11 cellular contexts compared by ENCODE assay signal in genomic region chr17:77571141-77571540, GRCh38.
DNase-seq lines count a peak whose midpoint lies in the region; ATAC-seq and TF ChIP-seq lines count a peak whose summit lies in the region.
"Had no signal": no experiment of that assay in that cellular context is flagged by ENCODE, and none has a peak within 500 bp of the region (broad histone marks: within the 10 kb centered on the region; RNA-seq: fewer than 3 reads in every experiment).

No MANE protein-coding gene starts in this region.

- H3K27ac Mint-ChIP-seq in activated CD4-positive, alpha-beta T cell treated with anti-CD3 and anti-CD28 coated beads for 36 hours: no peak overlapping the region
- H3K27ac Mint-ChIP-seq in brain: peak overlapping the region; percentile 32 to 96 (median 88)

- H3K36me3 ChIP-seq in subcutaneous abdominal adipose tissue (ENCODE audit: control insufficient read depth in 5 of 5, insufficient read depth in 5 of 5, low read length in 5 of 5): no peaks in the 10 kb centered on the region

- H3K27me3 Mint-ChIP-seq in activated CD4-positive, alpha-beta T cell treated with anti-CD3 and anti-CD28 coated beads for 36 hours: peaks cover 16% of the 10 kb centered on the region
- peaks cover 8% of the 10 kb centered on the region for H3K27me3 Mint-ChIP-seq in brain

- no peaks in the 10 kb centered on the region for H3K36me3 Mint-ChIP-seq in activated CD4-positive, alpha-beta T cell treated with anti-CD3 and anti-CD28 coated beads for 36 hours (ENCODE audit: low read depth)
- H3K36me3 Mint-ChIP-seq in brain: no peaks in the 10 kb centered on the region

- H3K9me3 ChIP-seq in subcutaneous abdominal adipose tissue (ENCODE audit: control insufficient read depth in 5 of 5, low read length in 5 of 5): no peaks in the 10 kb centered on the region
- H3K9me3 ChIP-seq: A549 had no signal

- H3K4me3 Mint-ChIP-seq in activated CD4-positive, alpha-beta T cell treated with anti-CD3 and anti-CD28 coated beads for 36 hours: peak overlapping the region; percentile 54
- H3K4me3 Mint-ChIP-seq in brain: peak overlapping the region; percentile 53 to 74 (median 73)

- DNase-seq in activated CD4-positive, alpha-beta T cell treated with anti-CD3 and anti-CD28 coated beads for 36 hours: no peak
- no peak for DNase-seq in activated CD4-positive, alpha-beta T cell treated with anti-CD3 and anti-CD28 coated beads for 1 hour
- DNase-seq in left kidney (ENCODE audit: low read depth, low spot score) (peak; percentile 32), AG08396 (ENCODE audit: low spot score) (no peak), ACHN (no peak)
- DNase-seq: NCI-H774; stimulated activated naive CD8-positive, alpha-beta T cell treated with anti-CD3 and anti-CD28 coated beads, Interleukin-15, amount 100 ng/mL, for 72 hours had no signal

- H3K4me1 Mint-ChIP-seq in activated CD4-positive, alpha-beta T cell treated with anti-CD3 and anti-CD28 coated beads for 36 hours: peaks cover 8% of the 10 kb centered on the region
- H3K4me1 Mint-ChIP-seq in brain: peaks cover 49% of the 10 kb centered on the region

- CTCF ChIA-PET in activated CD4-positive, alpha-beta T cell treated with anti-CD3 and anti-CD28 coated beads for 36 hours (lab: Charles Lee): interaction anchor here (0.7 kb wide), 1 partner anchor 94 kb away, joined by 6 read pairs; no protein-coding TSS in a partner anchor

- TF ChIP-seq CTCF in brain (conservative IDR thresholded peaks at IDR 0.05): no peak

- POLR2A ChIA-PET in activated CD4-positive, alpha-beta T cell treated with anti-CD3 and anti-CD28 coated beads for 36 hours (lab: Charles Lee): no interaction called here

- ATAC-seq in activated CD4-positive, alpha-beta T cell treated with anti-CD3 and anti-CD28 coated beads for 36 hours: no peak
- no peak for ATAC-seq in HG03521 (IDR thresholded peaks at IDR 0.05; ENCODE audit: unreplicated experiment)
- ATAC-seq: A549 had no signal

- no peak overlapping the region for H3K9ac ChIP-seq in subcutaneous abdominal adipose tissue (ENCODE audit: low read length in 5 of 5)

- peak overlapping the region in 3 of 5 donors; percentile 5 to 31 (median 16) for H3K4me3 ChIP-seq in subcutaneous abdominal adipose tissue (ENCODE audit: low read depth in 1 of 5, low read length in 5 of 5)
- H3K4me3 ChIP-seq: A549 had no signal

- H3K27me3 ChIP-seq in subcutaneous abdominal adipose tissue (ENCODE audit: control insufficient read depth in 5 of 5, insufficient read depth in 4 of 5, low read length in 5 of 5): peaks cover 13 to 32% (median 26%) of the 10 kb centered on the region in 5 donors

- no peak overlapping the region for H3K27ac ChIP-seq in subcutaneous abdominal adipose tissue (ENCODE audit: low read depth, low read length)
- H3K27ac ChIP-seq: A549 had no signal

- H3K9me3 Mint-ChIP-seq in activated CD4-positive, alpha-beta T cell treated with anti-CD3 and anti-CD28 coated beads for 36 hours (ENCODE audit: low read depth): no peaks in the 10 kb centered on the region
- peaks cover 0 to 7% (median 0%) of the 10 kb centered on the region in 5 experiments for H3K9me3 Mint-ChIP-seq in brain
- H3K9me3 Mint-ChIP-seq: stimulated activated naive CD8-positive, alpha-beta T cell treated with anti-CD3 and anti-CD28 coated beads, Interleukin-15, amount 100 ng/mL, for 72 hours had no signal

- peaks cover 0 to 11% (median 8%) of the 10 kb centered on the region in 5 donors for H3K4me1 ChIP-seq in subcutaneous abdominal adipose tissue (ENCODE audit: control insufficient read depth in 5 of 5, insufficient read depth in 5 of 5, low read length in 5 of 5)

- in situ Hi-C loops in ACHN (cut with HindIII; ENCODE audit: low pct_ligation_motif_present, low pct_unique_long_range_greater_than_20kb, low sequenced_read_pairs): no loop called here

- intact Hi-C loops in activated CD4-positive, alpha-beta T cell treated with anti-CD3 and anti-CD28 coated beads for 36 hours (cut with DNase I, micrococcal nuclease): no loop called here
